ENCODE assay signal across 19 cellular contexts in genomic region chr2:135638825-135639224, GRCh38.
DNase-seq lines count a peak whose midpoint lies in the region; ATAC-seq and TF ChIP-seq lines count a peak whose summit lies in the region.
"Had no signal": no experiment of that assay in that cellular context is flagged by ENCODE, and none has a peak within 500 bp of the region (broad histone marks: within the 10 kb centered on the region; RNA-seq: fewer than 3 reads in every experiment).

No MANE protein-coding gene starts in this region.

- TF ChIP-seq POLR2A in right lobe of liver (IDR thresholded peaks at IDR 0.05) = no peak

- H3K4me3 ChIP-seq in GM23338 = no peak overlapping the region
- no peak overlapping the region for H3K4me3 ChIP-seq in right lobe of liver
- H3K4me3 ChIP-seq: GM12878, GM23248 had no signal

- H3K9me3 Mint-ChIP-seq in GM23338 = no peaks in the 10 kb centered on the region
- H3K9me3 Mint-ChIP-seq: CD4-positive, alpha-beta T cell had no signal

- H3K27me3 ChIP-seq in GM23338 (ENCODE audit: insufficient read depth) (no peaks in the 10 kb centered on the region), right lobe of liver (no peaks in the 10 kb centered on the region)

- no peak overlapping the region for H2AFZ ChIP-seq in GM23338
- H2AFZ ChIP-seq: GM23248 had no signal

- no peaks in the 10 kb centered on the region for H3K27me3 Mint-ChIP-seq in GM23338 (ENCODE audit: insufficient read depth, low read depth, poor library complexity)
- H3K27me3 Mint-ChIP-seq: B cell; CD4-positive, alpha-beta T cell had no signal

- H3K27ac Mint-ChIP-seq in GM23338 = no peak overlapping the region
- H3K27ac Mint-ChIP-seq: B cell; CD4-positive, alpha-beta T cell had no signal

- H3K79me2 ChIP-seq in GM23338 (replicated peaks; ENCODE audit: insufficient read depth) = no peaks in the 10 kb centered on the region

- ATAC-seq in GM23338 (no peak; the same call in 1 of the 3 replicates), right lobe of liver (no peak)
- ATAC-seq: GM12878 had no signal

- DNase-seq in NCI-H2171 treated with DMSO at 0.1 percent for 48 hours (lab: John Stamatoyannopoulos, UW) (peak; percentile 38), NCI-H2171 (lab: John Stamatoyannopoulos, UW) (no peak), GM23338 (ENCODE audit: low spot score) (peak; percentile 12), NCI-H69 (lab: John Stamatoyannopoulos, UW) (peak; percentile 20), left kidney (ENCODE audit: low read depth, low spot score) (peak; percentile 56), A172 (ENCODE audit: low spot score) (no peak), right lobe of liver (no peak)
- DNase-seq in stimulated activated CD8-positive, alpha-beta memory T cell treated with anti-CD3 and anti-CD28 coated beads, Interleukin-4, amount 100 ng/mL, for 48 hours = no peak
- DNase-seq: 8988T; ACHN; C1 segment of cervical spinal cord; Calu3; CD4-positive, alpha-beta T cell; DMS 273 treated with DMSO at 0.1 percent for 48 hours; DMS79; GM23248; H7 had no signal

- H3K4me2 ChIP-seq in GM23338 = no peak overlapping the region

- H3K4me1 ChIP-seq in GM23338 (ENCODE audit: insufficient read depth) (no peaks in the 10 kb centered on the region), right lobe of liver (peaks cover 0 to 33% (median 8%) of the 10 kb centered on the region in 4 donors)

- no peak for TF ChIP-seq CTCF in GM23338 (conservative IDR thresholded peaks at IDR 0.05; ENCODE audit: low read depth in 2 of 2)
- no peak for TF ChIP-seq CTCF in right lobe of liver (IDR thresholded peaks at IDR 0.05)

- H3K9me3 ChIP-seq in right lobe of liver = no peaks in the 10 kb centered on the region

- H3K9me2 ChIP-seq in GM23338 (ENCODE audit: insufficient read depth) = no peaks in the 10 kb centered on the region

- H3K36me3 Mint-ChIP-seq in GM23338 (ENCODE audit: low read depth) = peaks cover 31% of the 10 kb centered on the region

- H3K36me3 ChIP-seq in GM23338 (ENCODE audit: insufficient read depth) = peaks cover 32% of the 10 kb centered on the region
- H3K36me3 ChIP-seq in right lobe of liver = no peaks in the 10 kb centered on the region

- intact Hi-C loops in right lobe of liver (cut with DNase I) = no loop called here

- WGBS in right lobe of liver (ENCODE audit: insufficient coverage, low coverage, low lambda C conversion rate, missing lambda C conversion rate) = 74% methylated on average over 3 of the region's 3 CpGs

- no peak overlapping the region for H3K4me3 Mint-ChIP-seq in GM23338
- H3K4me3 Mint-ChIP-seq: B cell; CD4-positive, alpha-beta T cell had no signal

- no peaks in the 10 kb centered on the region for H3K4me1 Mint-ChIP-seq in GM23338
- H3K4me1 Mint-ChIP-seq: B cell had no signal

- H4K20me1 ChIP-seq in GM23338 (replicated peaks; ENCODE audit: insufficient read depth) = peaks cover 6% of the 10 kb centered on the region; the same call in 1 of the 2 replicates

- no peaks in the 10 kb centered on the region for H3F3A ChIP-seq in GM23338 (replicated peaks; ENCODE audit: low read depth)

- H3K27ac ChIP-seq in GM23338 (ENCODE audit: low read depth) = no peak overlapping the region
- no peak overlapping the region for H3K27ac ChIP-seq in right lobe of liver
- H3K27ac ChIP-seq: GM23248 had no signal

TF ChIP-seq in GM23338, 12 proteins besides CTCF, POLR2A, EP300 and RAD21:
- no peak for TF ChIP-seq JUNB (IDR thresholded peaks at IDR 0.05; ENCODE audit: unreplicated experiment)
- no peak for TF ChIP-seq STAT1 (IDR thresholded peaks at IDR 0.05; ENCODE audit: unreplicated experiment)
- TF ChIP-seq NANOG (IDR thresholded peaks at IDR 0.05; ENCODE audit: borderline replicate concordance) = no peak
- no peak for TF ChIP-seq ZNF462 (CRISPR knock-in tag; IDR thresholded peaks at IDR 0.05)
- TF ChIP-seq POLR2AphosphoS5 (IDR thresholded peaks at IDR 0.05; ENCODE audit: low read depth) = no peak
- no peak for TF ChIP-seq EZH2phosphoT487 (IDR thresholded peaks at IDR 0.05; ENCODE audit: unreplicated experiment)
- TF ChIP-seq ZNF331 (CRISPR knock-in tag; IDR thresholded peaks at IDR 0.05; ENCODE audit: low read depth) = no peak

Comparison
In these comparisons a context has a peak if more than half of its experiments do, and no peak if none do; other contexts are left out.
1. DNase-seq: peak in NCI-H2171 treated with DMSO at 0.1 percent for 48 hours (single experiment), GM23338 (single experiment), NCI-H69 (single experiment) and left kidney (single experiment); none in NCI-H2171 (single experiment), stimulated activated CD8-positive, alpha-beta memory T cell treated with anti-CD3 and anti-CD28 coated beads, Interleukin-4, amount 100 ng/mL, for 48 hours (single experiment), A172 (single experiment) and right lobe of liver (0 of 3).